In genomic region chr4:16820304-16820703, GRCh38 we compare ENCODE assay signal across 26 cellular contexts.
A peak's percentile ranks its signal among the peaks of the same experiment; 100 is the strongest.
DNase-seq lines count a peak whose midpoint lies in the region; ATAC-seq and TF ChIP-seq lines count a peak whose summit lies in the region.
"Had no signal": no experiment of that assay in that cellular context is flagged by ENCODE, and none has a peak within 500 bp of the region (broad histone marks: within the 10 kb centered on the region; RNA-seq: fewer than 3 reads in every experiment).

No MANE protein-coding gene starts in this region.

- H3K9me3 Mint-ChIP-seq in GM23338 (no peaks in the 10 kb centered on the region), WTC11 (no peaks in the 10 kb centered on the region), nephron progenitor cell (peaks cover 4% of the 10 kb centered on the region), osteocyte (ENCODE audit: unreplicated experiment) (no peaks in the 10 kb centered on the region)
- H3K9me3 Mint-ChIP-seq: activated T-helper 1 cell treated with anti-CD3 and anti-CD28 coated beads, Interleukin-12 subunit alpha, Interleukin-12 subunit beta, Interleukin-2, Interleukin-4 antibody, amounts not matched to agents 30 ng/mL and 10 ng/mL and 1 ng/mL, durations not matched to agents 14 hours and 24 hours and 36 hours; stimulated activated naive CD8-positive, alpha-beta T cell treated with anti-CD3 and anti-CD28 coated beads, Interleukin-15, amount 100 ng/mL, for 72 hours had no signal

- peak overlapping the region; percentile 65; the same call in 1 of the 2 replicates for H3K27ac ChIP-seq in GM23338 (ENCODE audit: low read depth)
- H3K27ac ChIP-seq in right atrium auricular region, result peak overlapping the region; percentile 9 to 36
- H3K27ac ChIP-seq in ascending aorta, result no peak overlapping the region
- H3K27ac ChIP-seq: epithelial cell of prostate, vagina had no signal

- no peak overlapping the region; the same call in 2 of the 3 replicates for H3K4me3 Mint-ChIP-seq in GM23338
- no peak overlapping the region for H3K4me3 Mint-ChIP-seq in WTC11
- no peak overlapping the region for H3K4me3 Mint-ChIP-seq in nephron progenitor cell
- no peak overlapping the region for H3K4me3 Mint-ChIP-seq in osteocyte (ENCODE audit: unreplicated experiment)
- H3K4me3 Mint-ChIP-seq: activated naive CD8-positive, alpha-beta T cell; activated T-helper 1 cell treated with anti-CD3 and anti-CD28 coated beads, Interleukin-12 subunit alpha, Interleukin-12 subunit beta, Interleukin-2, Interleukin-4 antibody, amounts not matched to agents 30 ng/mL and 10 ng/mL and 1 ng/mL, durations not matched to agents 14 hours and 24 hours and 36 hours; naive thymus-derived CD4-positive, alpha-beta T cell; stimulated activated naive CD8-positive, alpha-beta T cell treated with anti-CD3 and anti-CD28 coated beads, Interleukin-15, amount 100 ng/mL, for 72 hours had no signal

- intact Hi-C loops in ascending aorta (cut with DNase I), result no loop called here

- H3K9me2 ChIP-seq in GM23338 (ENCODE audit: insufficient read depth), result no peaks in the 10 kb centered on the region

- H3F3A ChIP-seq in GM23338 (replicated peaks; ENCODE audit: low read depth), result 0 out of 2 replicates have a peak, but pooled peaks cover 4% of the 10 kb centered on the region

- ATAC-seq in GM23338 (peak; percentile 27), WTC11 (peak; percentile 16), GM19023 (IDR thresholded peaks at IDR 0.05; ENCODE audit: unreplicated experiment) (no peak)
- ATAC-seq: GM12878; naive thymus-derived CD4-positive, alpha-beta T cell; stimulated activated naive CD8-positive, alpha-beta T cell treated with anti-CD3 and anti-CD28 coated beads, Interleukin-15, amount 100 ng/mL, for 72 hours had no signal

- H3K27me3 ChIP-seq in GM23338 (ENCODE audit: insufficient read depth), result no peaks in the 10 kb centered on the region
- H3K27me3 ChIP-seq in right atrium auricular region, result no peaks in the 10 kb centered on the region
- H3K27me3 ChIP-seq in ascending aorta, result no peaks in the 10 kb centered on the region
- H3K27me3 ChIP-seq: vagina had no signal

- CTCF ChIA-PET in WTC11 (lab: Charles Lee), result interaction anchor here (0.8 to 1.3 kb wide), 3 partner anchors 26 to 131 kb away, joined by 3 to 5 read pairs (median 4); no protein-coding TSS in a partner anchor

- H3K9me3 ChIP-seq in right atrium auricular region (no peaks in the 10 kb centered on the region), ascending aorta (no peaks in the 10 kb centered on the region)
- H3K9me3 ChIP-seq: vagina had no signal

- H3K4me2 ChIP-seq in GM23338, result peak overlapping the region; percentile 24; the same call in 1 of the 2 replicates

- no peaks in the 10 kb centered on the region for H3K36me3 ChIP-seq in GM23338 (ENCODE audit: insufficient read depth)
- H3K36me3 ChIP-seq in right atrium auricular region, result no peaks in the 10 kb centered on the region
- no peaks in the 10 kb centered on the region for H3K36me3 ChIP-seq in ascending aorta
- H3K36me3 ChIP-seq: vagina had no signal

- POLR2A ChIA-PET in WTC11 (lab: Charles Lee), result no interaction called here

- peaks cover 58% of the 10 kb centered on the region for H3K4me1 Mint-ChIP-seq in GM23338
- H3K4me1 Mint-ChIP-seq in WTC11, result peaks cover 66% of the 10 kb centered on the region
- H3K4me1 Mint-ChIP-seq in nephron progenitor cell, result peaks cover 25% of the 10 kb centered on the region
- H3K4me1 Mint-ChIP-seq in osteocyte (ENCODE audit: unreplicated experiment), result no peaks in the 10 kb centered on the region
- H3K4me1 Mint-ChIP-seq: naive thymus-derived CD4-positive, alpha-beta T cell; stimulated activated naive CD8-positive, alpha-beta T cell treated with anti-CD3 and anti-CD28 coated beads, Interleukin-15, amount 100 ng/mL, for 72 hours had no signal

- H2AFZ ChIP-seq in GM23338, result no peak overlapping the region

- H3K27me3 Mint-ChIP-seq in GM23338 (ENCODE audit: insufficient read depth, low read depth, poor library complexity), result peaks cover 4% of the 10 kb centered on the region
- H3K27me3 Mint-ChIP-seq in WTC11 (ENCODE audit: low read depth), result no peaks in the 10 kb centered on the region; the same call in 1 of the 2 replicates
- no peaks in the 10 kb centered on the region for H3K27me3 Mint-ChIP-seq in nephron progenitor cell (ENCODE audit: low read depth, poor library complexity)
- H3K27me3 Mint-ChIP-seq in osteocyte (ENCODE audit: unreplicated experiment), result no peaks in the 10 kb centered on the region
- H3K27me3 Mint-ChIP-seq: stimulated activated naive CD8-positive, alpha-beta T cell treated with anti-CD3 and anti-CD28 coated beads, Interleukin-15, amount 100 ng/mL, for 72 hours had no signal

- H3K4me1 ChIP-seq in GM23338 (ENCODE audit: insufficient read depth) (peaks cover 53% of the 10 kb centered on the region), right atrium auricular region (peaks cover 0 to 4% of the 10 kb centered on the region in 2 donors), ascending aorta (no peaks in the 10 kb centered on the region)
- H3K4me1 ChIP-seq: vagina had no signal

- TF ChIP-seq CTCF in GM23338 (conservative IDR thresholded peaks at IDR 0.05; ENCODE audit: low read depth in 2 of 2), result no peak
- TF ChIP-seq CTCF in WTC11 (IDR thresholded peaks at IDR 0.05), result no peak
- no peak for TF ChIP-seq CTCF in right atrium auricular region (IDR thresholded peaks at IDR 0.05)
- TF ChIP-seq CTCF in nephron progenitor cell (IDR thresholded peaks at IDR 0.05), result no peak
- TF ChIP-seq CTCF in osteocyte (IDR thresholded peaks at IDR 0.05), result no peak
- TF ChIP-seq CTCF in ascending aorta (IDR thresholded peaks at IDR 0.05), result no peak

- H3K27ac Mint-ChIP-seq in GM23338 (peak overlapping the region; percentile 89), WTC11 (peak overlapping the region; percentile 90), nephron progenitor cell (peak overlapping the region; percentile 66), osteocyte (ENCODE audit: unreplicated experiment) (no peak overlapping the region)
- H3K27ac Mint-ChIP-seq: activated naive CD8-positive, alpha-beta T cell; activated T-helper 1 cell treated with anti-CD3 and anti-CD28 coated beads, Interleukin-12 subunit alpha, Interleukin-12 subunit beta, Interleukin-2, Interleukin-4 antibody, amounts not matched to agents 30 ng/mL and 10 ng/mL and 1 ng/mL, durations not matched to agents 14 hours and 24 hours and 36 hours; naive thymus-derived CD4-positive, alpha-beta T cell; stimulated activated naive CD8-positive, alpha-beta T cell treated with anti-CD3 and anti-CD28 coated beads, Interleukin-15, amount 100 ng/mL, for 72 hours had no signal

- peaks cover 18% of the 10 kb centered on the region for H3K79me2 ChIP-seq in GM23338 (replicated peaks; ENCODE audit: insufficient read depth)

- no peaks in the 10 kb centered on the region for H4K20me1 ChIP-seq in GM23338 (replicated peaks; ENCODE audit: insufficient read depth)

- peaks cover 19% of the 10 kb centered on the region for H3K36me3 Mint-ChIP-seq in GM23338 (ENCODE audit: low read depth)
- peaks cover 14% of the 10 kb centered on the region for H3K36me3 Mint-ChIP-seq in WTC11
- peaks cover 13% of the 10 kb centered on the region for H3K36me3 Mint-ChIP-seq in nephron progenitor cell (ENCODE audit: low read depth)
- H3K36me3 Mint-ChIP-seq in osteocyte (ENCODE audit: unreplicated experiment), result no peaks in the 10 kb centered on the region
- H3K36me3 Mint-ChIP-seq: activated naive CD8-positive, alpha-beta T cell; naive thymus-derived CD4-positive, alpha-beta T cell had no signal

- DNase-seq in GM23338 (ENCODE audit: low spot score) (peak; percentile 43), WTC11 (ENCODE audit: low spot score) (no peak), right atrium auricular region (ENCODE audit: low spot score) (no peak), nephron progenitor cell (no peak), osteocyte (ENCODE audit: extremely low spot score, unreplicated experiment) (no peak), 8988T (no peak), ascending aorta (ENCODE audit: low spot score in 2 of 2) (no peak)
- DNase-seq: activated CD4-positive, alpha-beta T cell treated with anti-CD3 and anti-CD28 coated beads for 1 hour; cortex of kidney; DMS53; KBM-7; mammary epithelial cell; naive thymus-derived CD4-positive, alpha-beta T cell; NCI-H187; NCI-H2227 treated with DMSO at 0.1 percent for 48 hours; posterior cingulate gyrus; stimulated activated CD4-positive, alpha-beta T cell treated with anti-CD3 and anti-CD28 coated beads, Interleukin-2, amount 100 ng/mL, for 48 hours; stimulated activated naive CD8-positive, alpha-beta T cell treated with anti-CD3 and anti-CD28 coated beads, Interleukin-15, amount 100 ng/mL, for 72 hours; T1000 had no signal

- no peak overlapping the region for H3K4me3 ChIP-seq in GM23338
- H3K4me3 ChIP-seq in right atrium auricular region, result no peak overlapping the region
- H3K4me3 ChIP-seq in ascending aorta, result no peak overlapping the region
- H3K4me3 ChIP-seq: GM12878, skin epidermis, vagina had no signal

TF ChIP-seq in WTC11, 78 proteins besides CTCF, POLR2A, EP300 and RAD21 (continues in another document):
- TF ChIP-seq ZNF281 (CRISPR knock-in tag; IDR thresholded peaks at IDR 0.05) (no peak), PRRX2 (CRISPR knock-in tag; IDR thresholded peaks at IDR 0.05) (no peak), IRF2 (CRISPR knock-in tag; IDR thresholded peaks at IDR 0.05; ENCODE audit: borderline replicate concordance, low read depth) (no peak)
- TF ChIP-seq, protein P1, sequence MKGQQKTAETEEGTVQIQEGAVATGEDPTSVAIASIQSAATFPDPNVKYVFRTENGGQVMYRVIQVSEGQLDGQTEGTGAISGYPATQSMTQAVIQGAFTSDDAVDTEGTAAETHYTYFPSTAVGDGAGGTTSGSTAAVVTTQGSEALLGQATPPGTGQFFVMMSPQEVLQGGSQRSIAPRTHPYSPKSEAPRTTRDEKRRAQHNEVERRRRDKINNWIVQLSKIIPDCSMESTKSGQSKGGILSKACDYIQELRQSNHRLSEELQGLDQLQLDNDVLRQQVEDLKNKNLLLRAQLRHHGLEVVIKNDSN (CRISPR knock-in tag; IDR thresholded peaks at IDR 0.05), result no peak

Comparison
In these comparisons a context has a peak if more than half of its experiments do, and no peak if none do; other contexts are left out.
1. H3K27ac ChIP-seq: peak in GM23338 (single experiment) and right atrium auricular region (2 of 2); none in ascending aorta (0 of 2).